ENCODE assay signal across 37 cellular contexts in the genomic region with DNA sequence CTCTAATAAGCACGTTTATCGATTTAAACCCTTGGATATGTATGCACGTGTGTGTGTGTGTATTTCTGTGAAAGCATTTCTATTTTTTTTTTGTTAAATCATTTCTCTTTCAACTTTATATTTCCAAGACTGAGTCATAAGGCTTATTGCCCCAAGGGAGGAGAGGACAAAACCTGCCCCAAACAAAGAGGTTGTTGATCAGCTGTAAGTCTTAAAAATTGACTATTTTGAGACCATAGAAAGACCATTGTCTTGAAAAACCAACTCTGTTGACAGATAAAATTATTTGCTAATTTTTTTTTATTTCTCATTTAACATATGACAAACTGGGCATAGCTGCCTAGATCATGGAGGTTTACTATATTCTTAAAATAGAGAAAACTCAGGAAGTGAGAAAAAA.
"Had no signal": no experiment of that assay in that cellular context is flagged by ENCODE, and none has a peak within 500 bp of the region (broad histone marks: within the 10 kb centered on the region; RNA-seq: fewer than 3 reads in every experiment).

No MANE protein-coding gene starts in this region.

- H3K27me3 Mint-ChIP-seq: activated CD4-positive, alpha-beta memory T cell treated with anti-CD3 and anti-CD28 coated beads for 36 hours; activated CD4-positive, alpha-beta T cell treated with anti-CD3 and anti-CD28 coated beads for 36 hours; activated CD4-positive, alpha-beta T cell treated with anti-CD3 and anti-CD28 coated beads, Interleukin-2, amount 10 ng/mL, durations not matched to agents 24 days and 14 days; activated CD8-positive, alpha-beta memory T cell treated with anti-CD3 and anti-CD28 coated beads, Interleukin-2, amount 10 ng/mL, durations not matched to agents 7 days and 5 days; activated naive CD4-positive, alpha-beta T cell treated with anti-CD3 and anti-CD28 coated beads, Interleukin-2, amount 10 ng/mL, durations not matched to agents 7 days and 5 days; brain; dendritic cell treated with granulocyte-macrophage colony-stimulating factor and Interleukin-4, amounts not matched to agents 40 ng/mL and 50 ng/mL, for 4 days; T-helper 17 cell had no signal

- H3K79me2 ChIP-seq: hepatocyte had no signal

- H3K9me3 Mint-ChIP-seq: activated CD4-positive, alpha-beta T cell treated with anti-CD3 and anti-CD28 coated beads, Interleukin-2, amount 10 ng/mL, durations not matched to agents 24 days and 14 days; activated naive CD4-positive, alpha-beta T cell treated with anti-CD3 and anti-CD28 coated beads, Interleukin-2, amount 50 U/mL, for 72 hours had no signal

- ATAC-seq: activated CD4-positive, alpha-beta T cell treated with anti-CD3 and anti-CD28 coated beads for 36 hours; activated CD8-positive, alpha-beta memory T cell treated with anti-CD3 and anti-CD28 coated beads, Interleukin-2, amount 10 ng/mL, durations not matched to agents 7 days and 5 days; activated CD8-positive, alpha-beta T cell treated with anti-CD3 and anti-CD28 coated beads, Interleukin-2, amount 10 ng/mL, durations not matched to agents 7 days and 5 days; activated naive CD4-positive, alpha-beta T cell treated with anti-CD3 and anti-CD28 coated beads, Interleukin-2, amount 50 U/mL, for 72 hours; activated T-cell treated with anti-CD3 and anti-CD28 coated beads, Interleukin-2, amount 50 U/mL, for 72 hours; foreskin keratinocyte; gastroesophageal sphincter; heart right ventricle; T-helper 17 cell had no signal

- H3K4me2 ChIP-seq: hepatocyte had no signal

- H3K4me3 ChIP-seq: adrenal gland, breast epithelium, cardiac muscle cell, colonic mucosa, dorsolateral prefrontal cortex, esophagus muscularis mucosa, gastroesophageal sphincter, heart right ventricle, hepatocyte had no signal

- DNase-seq: activated CD4-positive, alpha-beta memory T cell treated with anti-CD3 and anti-CD28 coated beads for 36 hours; activated CD4-positive, alpha-beta T cell treated with anti-CD3 and anti-CD28 coated beads for 36 hours; activated CD4-positive, alpha-beta T cell treated with anti-CD3 and anti-CD28 coated beads, Interleukin-2, amount 10 ng/mL, durations not matched to agents 24 days and 14 days; activated CD4-positive, CD25-positive, alpha-beta regulatory T cell; activated CD4-positive, CD25-positive, alpha-beta regulatory T cell treated with anti-CD3 and anti-CD28 coated beads, Interleukin-2, amount 50 U/mL, for 72 hours; activated CD8-positive, alpha-beta memory T cell treated with anti-CD3 and anti-CD28 coated beads, Interleukin-2, amount 10 ng/mL, durations not matched to agents 7 days and 5 days; activated CD8-positive, alpha-beta memory T cell treated with anti-CD3 and anti-CD28 coated beads, Interleukin-2, amount 50 U/mL, for 4 hours; activated CD8-positive, alpha-beta T cell treated with anti-CD3 and anti-CD28 coated beads, Interleukin-2, amount 10 ng/mL, durations not matched to agents 7 days and 5 days; activated gamma-delta T cell; activated naive CD4-positive, alpha-beta T cell; activated naive CD4-positive, alpha-beta T cell treated with anti-CD3 and anti-CD28 coated beads, Interleukin-2, amount 10 ng/mL, durations not matched to agents 7 days and 5 days; activated T-cell treated with anti-CD3 and anti-CD28 coated beads, Interleukin-2, amount 50 U/mL, for 24 hours; activated T-cell treated with anti-CD3 and anti-CD28 coated beads, Interleukin-2, amount 50 U/mL, for 72 hours; adrenal gland; amygdala; aorta; central memory CD4-positive, alpha-beta T cell; cerebellar nuclear complex; colonic mucosa; dorsolateral prefrontal cortex; effector memory CD4-positive, alpha-beta T cell; endodermal cell; erythroblast; foreskin keratinocyte; heart right ventricle; T-helper 1 cell; T-helper 17 cell; T1000 had no signal

- H2AFZ ChIP-seq: hepatocyte had no signal

- H3K4me1 ChIP-seq: adrenal gland, breast epithelium, colonic mucosa, esophagus muscularis mucosa, foreskin keratinocyte, gastroesophageal sphincter, heart right ventricle had no signal

- H3K4me1 Mint-ChIP-seq: activated CD4-positive, alpha-beta T cell treated with anti-CD3 and anti-CD28 coated beads, Interleukin-2, amount 10 ng/mL, durations not matched to agents 24 days and 14 days; activated CD8-positive, alpha-beta memory T cell treated with anti-CD3 and anti-CD28 coated beads, Interleukin-2, amount 10 ng/mL, durations not matched to agents 7 days and 5 days; activated naive CD4-positive, alpha-beta T cell treated with anti-CD3 and anti-CD28 coated beads, Interleukin-2, amount 10 ng/mL, durations not matched to agents 7 days and 5 days; brain; endodermal cell; T-helper 17 cell had no signal

- H3K4me3 Mint-ChIP-seq: activated CD4-positive, alpha-beta memory T cell treated with anti-CD3 and anti-CD28 coated beads for 36 hours; activated CD4-positive, alpha-beta T cell treated with anti-CD3 and anti-CD28 coated beads for 36 hours; activated CD4-positive, alpha-beta T cell treated with anti-CD3 and anti-CD28 coated beads, Interleukin-2, amount 10 ng/mL, durations not matched to agents 24 days and 14 days; activated CD8-positive, alpha-beta memory T cell treated with anti-CD3 and anti-CD28 coated beads, Interleukin-2, amount 10 ng/mL, durations not matched to agents 7 days and 5 days; activated CD8-positive, alpha-beta T cell treated with anti-CD3 and anti-CD28 coated beads, Interleukin-2, amount 10 ng/mL, durations not matched to agents 7 days and 5 days; activated naive CD4-positive, alpha-beta T cell treated with anti-CD3 and anti-CD28 coated beads, Interleukin-2, amount 10 ng/mL, durations not matched to agents 7 days and 5 days; activated T-cell treated with anti-CD3 and anti-CD28 coated beads, Interleukin-2, amount 50 U/mL, for 24 hours; activated T-cell treated with anti-CD3 and anti-CD28 coated beads, Interleukin-2, amount 50 U/mL, for 72 hours; brain; dendritic cell treated with granulocyte-macrophage colony-stimulating factor and Interleukin-4, amounts not matched to agents 40 ng/mL and 50 ng/mL, for 4 days; endodermal cell; T-helper 17 cell; T-helper 2 cell treated with Interferon-gamma antibody and Interleukin-4, amounts not matched to agents 5 μg/mL and 100 μg/mL, for 36 hours had no signal

- H3K9me3 ChIP-seq: adrenal gland, breast epithelium, colonic mucosa, esophagus muscularis mucosa, gastroesophageal sphincter, heart right ventricle had no signal

- H3K27me3 ChIP-seq: adrenal gland, breast epithelium, cardiac muscle cell, colonic mucosa, esophagus muscularis mucosa, foreskin keratinocyte, gastroesophageal sphincter, heart right ventricle, hepatocyte had no signal

- H3K36me3 Mint-ChIP-seq: activated CD4-positive, alpha-beta memory T cell treated with anti-CD3 and anti-CD28 coated beads for 36 hours; activated CD8-positive, alpha-beta memory T cell treated with anti-CD3 and anti-CD28 coated beads, Interleukin-2, amount 10 ng/mL, durations not matched to agents 7 days and 5 days; activated naive CD4-positive, alpha-beta T cell treated with anti-CD3 and anti-CD28 coated beads, Interleukin-2, amount 10 ng/mL, durations not matched to agents 7 days and 5 days; brain had no signal

- H3K36me3 ChIP-seq: adrenal gland, breast epithelium, cardiac muscle cell, colonic mucosa, esophagus muscularis mucosa, gastroesophageal sphincter, heart right ventricle had no signal

- H3K27ac Mint-ChIP-seq: activated CD4-positive, alpha-beta memory T cell treated with anti-CD3 and anti-CD28 coated beads for 36 hours; activated CD4-positive, alpha-beta T cell treated with anti-CD3 and anti-CD28 coated beads for 36 hours; activated CD4-positive, alpha-beta T cell treated with anti-CD3 and anti-CD28 coated beads, Interleukin-2, amount 10 ng/mL, durations not matched to agents 24 days and 14 days; activated CD8-positive, alpha-beta memory T cell treated with anti-CD3 and anti-CD28 coated beads, Interleukin-2, amount 10 ng/mL, durations not matched to agents 7 days and 5 days; activated CD8-positive, alpha-beta T cell treated with anti-CD3 and anti-CD28 coated beads, Interleukin-2, amount 10 ng/mL, durations not matched to agents 7 days and 5 days; activated naive CD4-positive, alpha-beta T cell treated with anti-CD3 and anti-CD28 coated beads, Interleukin-2, amount 10 ng/mL, durations not matched to agents 7 days and 5 days; activated naive CD4-positive, alpha-beta T cell treated with anti-CD3 and anti-CD28 coated beads, Interleukin-2, amount 50 U/mL, for 72 hours; activated T-cell treated with anti-CD3 and anti-CD28 coated beads, Interleukin-2, amount 50 U/mL, for 24 hours; activated T-cell treated with anti-CD3 and anti-CD28 coated beads, Interleukin-2, amount 50 U/mL, for 72 hours; brain; dendritic cell treated with granulocyte-macrophage colony-stimulating factor and Interleukin-4, amounts not matched to agents 40 ng/mL and 50 ng/mL, for 4 days; endodermal cell; T-helper 17 cell; T-helper 2 cell treated with Interferon-gamma antibody and Interleukin-4, amounts not matched to agents 5 μg/mL and 100 μg/mL, for 36 hours had no signal

- H3K27ac ChIP-seq: adrenal gland, breast epithelium, cardiac muscle cell, colonic mucosa, dorsolateral prefrontal cortex, esophagus muscularis mucosa, foreskin keratinocyte, gastroesophageal sphincter, heart right ventricle, hepatocyte had no signal
